Comparison of ENCODE assay signal across 8 cellular contexts in genomic region chr2:55431982-55432627, GRCh38. TPM values are rescaled to one million over a fixed set of nuclear protein-coding genes. Genes with fewer than 3 reads are reported as not detected.
DNase-seq lines count a peak whose midpoint lies in the region; ATAC-seq and TF ChIP-seq lines count a peak whose summit lies in the region.
"Had no signal": no experiment of that assay in that cellular context is flagged by ENCODE, and none has a peak within 500 bp of the region (broad histone marks: within the 10 kb centered on the region; RNA-seq: fewer than 3 reads in every experiment).

No MANE protein-coding gene starts in this region.

- no peak overlapping the region for H3K27ac Mint-ChIP-seq in neural crest cell (ENCODE audit: unreplicated experiment)
- H3K27ac Mint-ChIP-seq: activated B cell treated with CpG ODN at 0.5 μM for 24 hours had no signal

- H3K36me3 Mint-ChIP-seq in neural crest cell (ENCODE audit: low read depth), result no peaks in the 10 kb centered on the region

- CTCF ChIA-PET in HCT116 (lab: Charles Lee), result interaction anchor here (0.6 to 1.1 kb wide), 4 partner anchors 9 to 594 kb away, joined by 3 to 6 read pairs (median 4); no protein-coding TSS in a partner anchor

- no peak overlapping the region for H3K9ac ChIP-seq in HCT116 (ENCODE audit: low read length)

- intact Hi-C loops in HCT116 (cut with micrococcal nuclease), result no loop called here

- H3K4me3 Mint-ChIP-seq in neural crest cell, result no peak overlapping the region
- H3K4me3 Mint-ChIP-seq: activated B cell treated with CpG ODN at 0.5 μM for 24 hours had no signal

- peak; percentile 81 for TF ChIP-seq RAD21 in HCT116 (IDR thresholded peaks at IDR 0.05; ENCODE audit: low read depth)

- H3K27me3 Mint-ChIP-seq in neural crest cell (ENCODE audit: low read depth), result no peaks in the 10 kb centered on the region
- H3K27me3 Mint-ChIP-seq: activated B cell treated with CpG ODN at 0.5 μM for 24 hours had no signal

- H3K27me3 ChIP-seq in GM06990 (replicated peaks; ENCODE audit: control insufficient read depth, insufficient read depth, low read length), result no peaks in the 10 kb centered on the region
- no peaks in the 10 kb centered on the region for H3K27me3 ChIP-seq in HCT116 (ENCODE audit: insufficient read depth, low read length)

- TF ChIP-seq CTCF in GM06990 (IDR thresholded peaks at IDR 0.05; ENCODE audit: insufficient read depth, low read length, poor library complexity, severe bottlenecking), result peak; percentile 66
- peak; percentile 51 to 65 (median 55); a peak in 5 of 6 replicates for TF ChIP-seq CTCF in HCT116 (IDR thresholded peaks at IDR 0.05 in 2 of 3, conservative IDR thresholded peaks at IDR 0.05 in 1 of 3; ENCODE audit: borderline replicate concordance in 1 of 3, insufficient read depth in 1 of 3, low read depth in 2 of 3, low read length in 2 of 3)
- peak; percentile 72 for TF ChIP-seq CTCF in neural crest cell (conservative IDR thresholded peaks at IDR 0.05)

- H3K4me1 ChIP-seq in HCT116 (ENCODE audit: control insufficient read depth in 1 of 2, insufficient read depth in 2 of 2, low read length in 2 of 2), result no peaks in the 10 kb centered on the region

- H3K4me1 Mint-ChIP-seq in neural crest cell, result no peaks in the 10 kb centered on the region
- H3K4me1 Mint-ChIP-seq: activated B cell treated with CpG ODN at 0.5 μM for 24 hours had no signal

- H4K20me1 ChIP-seq in HCT116 (ENCODE audit: insufficient read depth), result no peaks in the 10 kb centered on the region

- no peak for DNase-seq in GM06990 (ENCODE audit: extremely low read depth, insufficient read length)
- DNase-seq in HCT116 (ENCODE audit: low read depth, low spot score), result peak; percentile 29
- DNase-seq in RKO (ENCODE audit: low spot score), result peak; percentile 66
- DNase-seq in erythroblast (lab: John Stamatoyannopoulos, UW), result peak; percentile 12 to 42
- DNase-seq in neural crest cell (ENCODE audit: low read depth, low spot score), result no peak
- no peak for DNase-seq in NCI-H526 treated with DMSO at 0.1 percent for 48 hours (lab: John Stamatoyannopoulos, UW)
- no peak for DNase-seq in 8988T
- DNase-seq: activated B cell treated with CpG ODN at 0.5 μM for 24 hours had no signal

- no peaks in the 10 kb centered on the region for H3K9me3 ChIP-seq in HCT116 (ENCODE audit: control insufficient read depth in 1 of 2, insufficient read depth in 1 of 2, low read depth in 1 of 2, low read length in 2 of 2)

- H3K9me3 Mint-ChIP-seq in neural crest cell, result no peaks in the 10 kb centered on the region
- H3K9me3 Mint-ChIP-seq: activated B cell treated with CpG ODN at 0.5 μM for 24 hours had no signal

- H3K4me3 ChIP-seq in GM06990 (replicated peaks; ENCODE audit: low read depth, low read length), result no peak overlapping the region
- no peak overlapping the region for H3K4me3 ChIP-seq in HCT116 (replicated peaks in 1 of 2; ENCODE audit: low read depth in 1 of 2, low read length in 2 of 2)

- peak overlapping the region; percentile 13 for H3K4me2 ChIP-seq in HCT116 (ENCODE audit: low read length)

- peak overlapping the region; percentile 70 for H2AFZ ChIP-seq in HCT116 (ENCODE audit: low read depth, low read length, poor library complexity, severe bottlenecking)

- TF ChIP-seq POLR2A in HCT116 (IDR thresholded peaks at IDR 0.05; ENCODE audit: borderline replicate concordance, extremely low read depth, insufficient read depth, insufficient read length) (no peak), erythroblast (IDR thresholded peaks at IDR 0.05; ENCODE audit: low read length) (no peak)

- H3K27ac ChIP-seq in HCT116 (ENCODE audit: low read depth, low read length), result no peak overlapping the region

- POLR2A ChIA-PET in HCT116 (lab: Charles Lee), result interaction anchor here (1.1 kb wide), 1 partner anchor 12 kb away, joined by 5 read pairs; the partner anchor contains the start of gene CCDC88A

- no peaks in the 10 kb centered on the region for H3K9me2 ChIP-seq in HCT116 (ENCODE audit: insufficient read depth)

- H3K36me3 ChIP-seq in GM06990 (ENCODE audit: control insufficient read depth, insufficient read depth, low read length) (no peaks in the 10 kb centered on the region), HCT116 (ENCODE audit: control insufficient read depth in 1 of 2, insufficient read depth in 2 of 2, low read length in 2 of 2) (no peaks in the 10 kb centered on the region)

- RAD21 ChIA-PET in HCT116 (lab: Charles Lee; ENCODE audit: low non-redundant PET in 1 of 2, low total read pairs in 2 of 2, uncharacterized antibody in 2 of 2, unreplicated experiment in 2 of 2), result interaction anchor here in 1 of 2 experiments (0.7 kb wide), 1 partner anchor 87 kb away, joined by 3 read pairs; the partner anchor contains the start of gene CFAP36

- no peaks in the 10 kb centered on the region for H3K79me2 ChIP-seq in HCT116 (ENCODE audit: insufficient read depth, low read length)

- ATAC-seq in HCT116, result peak; percentile 83

- no TSS peak for BruUV-seq in HCT116 (replicated peaks; lab: Mats Ljungman, UMichigan)

TF ChIP-seq in HCT116, 20 proteins besides CTCF, POLR2A, EP300 and RAD21:
- TF ChIP-seq SP1 (IDR thresholded peaks at IDR 0.05; ENCODE audit: low read depth) (peak; percentile 15; the same call in 1 of the 2 replicates), ZFX (IDR thresholded peaks at IDR 0.05) (no peak), SRF (IDR thresholded peaks at IDR 0.05; ENCODE audit: low read depth) (no peak), CBX3 (IDR thresholded peaks at IDR 0.05; ENCODE audit: low read depth) (peak; percentile 66; the same call in 1 of the 2 replicates), TCF7L2 (IDR thresholded peaks at IDR 0.05; ENCODE audit: borderline replicate concordance, extremely low read depth, insufficient read depth, insufficient read length) (no peak), CEBPB (IDR thresholded peaks at IDR 0.05; ENCODE audit: low read depth) (no peak), JUND (IDR thresholded peaks at IDR 0.05) (0 out of 2 replicates have a peak, but pooled peaks have one; percentile 7), ATF3 (IDR thresholded peaks at IDR 0.05) (no peak)

RNA-seq across cellular contexts. Expression of gene CCDC88A, which starts 12.4 kb away (rescaled TPM):
- total RNA-seq in HCT116 (2021; ENCODE audit: unreplicated experiment) (27.2 TPM), neural crest cell (123 and 129 TPM in 2 replicates)
- polyA plus RNA-seq in HCT116 (2012), result 7.7 and 10.0 TPM in 2 replicates

Comparison
In these comparisons a context has a peak if more than half of its experiments do, and no peak if none do; other contexts are left out.
1. DNase-seq: peak in HCT116 (single experiment), RKO (single experiment) and erythroblast (2 of 2); none in GM06990 (single experiment), neural crest cell (single experiment), NCI-H526 treated with DMSO at 0.1 percent for 48 hours (single experiment) and 8988T (single experiment).
2. Peak in every context shown above with its lines, with median percentiles within 50 percentile points of each other: CTCF ChIP-seq.